Comparison of ENCODE assay signal across 8 cellular contexts in genomic region chr13:76992548-76993001, GRCh38. TPM values are rescaled to one million over a fixed set of nuclear protein-coding genes. Genes with fewer than 3 reads are reported as not detected.
A peak's percentile ranks its signal among the peaks of the same experiment; 100 is the strongest.
DNase-seq lines count a peak whose midpoint lies in the region; ATAC-seq, FAIRE-seq and TF ChIP-seq lines count a peak whose summit lies in the region.

No MANE protein-coding gene starts in this region.

- no peak for FAIRE-seq in bronchial epithelial cell (lab: Jason Lieb, UNC)

- TF ChIP-seq CTCF in bronchial epithelial cell (IDR thresholded peaks at IDR 0.05; ENCODE audit: insufficient read depth, low read length, severe bottlenecking): no peak

- no peak for TF ChIP-seq POLR2A in GM18505 (IDR thresholded peaks at IDR 0.05; ENCODE audit: borderline replicate concordance, extremely low read depth, insufficient read depth, insufficient read length)

- peak; percentile 18 for ATAC-seq in GM21529 (IDR thresholded peaks at IDR 0.05; ENCODE audit: unreplicated experiment)
- ATAC-seq in GM18505 (IDR thresholded peaks at IDR 0.05; ENCODE audit: unreplicated experiment): no peak

- H3K36me3 ChIP-seq in bronchial epithelial cell (ENCODE audit: control insufficient read depth, insufficient read depth, low read length): no peaks in the 10 kb centered on the region

- DNase-seq in AG20443 (ENCODE audit: low spot score): peak; percentile 51
- DNase-seq in RKO (ENCODE audit: low spot score): peak; percentile 53
- peak; percentile 26 for DNase-seq in bronchial epithelial cell (ENCODE audit: low read depth)
- DNase-seq in stimulated activated CD4-positive, alpha-beta T cell treated with anti-CD3 and anti-CD28 coated beads, Interleukin-2, amount 100 ng/mL, for 24 hours: peak; percentile 12 to 26
- no peak for DNase-seq in T-helper 9 cell

- peak overlapping the region; percentile 86 for H3K27ac ChIP-seq in layer of hippocampus (ENCODE audit: low read depth, low read length)

- H3K4me3 ChIP-seq in bronchial epithelial cell (ENCODE audit: low read depth, low read length): peak overlapping the region; percentile 92

- H3K27me3 ChIP-seq in bronchial epithelial cell (ENCODE audit: control insufficient read depth, insufficient read depth, low read length): no peaks in the 10 kb centered on the region
- H3K27me3 ChIP-seq in layer of hippocampus (ENCODE audit: control insufficient read depth, insufficient read depth, low read length): no peaks in the 10 kb centered on the region

RNA-seq across cellular contexts. Expression of gene CLN5, which starts 0.7 kb away (rescaled TPM):
- 21.1 and 27.0 TPM in 2 replicates for total RNA-seq in bronchial epithelial cell

RNA-seq across cellular contexts. Expression of gene FBXL3, which starts 34.4 kb away (rescaled TPM):
- 42.9 and 51.6 TPM in 2 replicates for total RNA-seq in bronchial epithelial cell

RNA-seq across cellular contexts. Expression of gene ACOD1, which starts 44.3 kb away (rescaled TPM):
- not detected in 2 replicates for total RNA-seq in bronchial epithelial cell
